Comparison of ENCODE assay signal across 25 cellular contexts in the genomic region with DNA sequence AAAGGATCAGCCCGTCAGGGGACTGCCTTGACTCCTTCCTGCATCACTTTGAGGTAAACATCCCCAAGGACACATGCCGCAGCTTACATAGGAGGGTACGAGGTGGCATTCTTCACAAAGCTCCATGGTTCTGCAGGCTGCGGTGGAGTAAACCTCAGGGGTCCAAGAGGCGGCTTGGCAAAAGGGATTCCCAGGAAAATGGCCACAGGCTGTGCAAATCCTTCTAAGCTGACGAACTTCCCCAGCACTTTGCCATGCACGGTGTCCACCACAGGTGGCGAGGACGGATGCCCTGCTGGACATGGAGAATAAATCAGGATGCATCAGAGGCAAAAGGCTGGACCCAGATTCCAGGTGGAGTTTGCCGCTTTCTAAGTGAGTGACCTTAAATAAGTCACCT. TPM values are rescaled to one million over a fixed set of nuclear protein-coding genes. Genes with fewer than 3 reads are reported as not detected.
"Had no signal": no experiment of that assay in that cellular context is flagged by ENCODE, and none has a peak within 500 bp of the region (broad histone marks: within the 10 kb centered on the region; RNA-seq: fewer than 3 reads in every experiment).

No MANE protein-coding gene starts in this region.

- DNase-seq: IMR-90, Karpas-422, KG1, MG63, NCI-H1092, NCI-H1436, NCI-H187, NCI-H2029, NCI-H2081 treated with DMSO at 0.1 percent for 48 hours, NCI-H2171, NCI-H226, NCI-H446, NCI-H510A, NCI-H524 treated with DMSO at 0.1 percent for 48 hours, NCI-H69, NCI-H774, PC-3, SHP77, SK-N-SH, SW 1271 had no signal

- ATAC-seq: HepG2, Panc1, PC-3 had no signal

- H3K36me3 ChIP-seq: MG63 had no signal

- H3K27ac ChIP-seq: RWPE1 had no signal

- H3K4me3 ChIP-seq: MG63 had no signal

- H3K9me3 ChIP-seq: MG63, SK-N-SH had no signal

RNA-seq across cellular contexts. Expression of a gene that starts 4.2 kb away (rescaled TPM):
- total RNA-seq: IMR-90, OCI-LY7, PC-3 had no signal

RNA-seq across cellular contexts. Expression of a gene that starts 46.5 kb away (rescaled TPM):
- total RNA-seq: HepG2, HT1080, IMR-90, OCI-LY7, PC-3 had no signal
